In genomic region chr4:67926485-67926884, GRCh38 we compare ENCODE assay signal across 1 cellular context.
TF ChIP-seq lines count a peak whose summit lies in the region.

No MANE protein-coding gene starts in this region.

TF ChIP-seq in IMR-90, 13 proteins besides CTCF, POLR2A, EP300 and RAD21 (continued from another document):
- TF ChIP-seq MXI1 (IDR thresholded peaks at IDR 0.05; ENCODE audit: borderline replicate concordance, low read depth, low read length): no peak
- no peak for TF ChIP-seq BHLHE40 (IDR thresholded peaks at IDR 0.05; ENCODE audit: low read depth, low read length)
- TF ChIP-seq CHD1 (IDR thresholded peaks at IDR 0.05; ENCODE audit: low read depth, low read length): no peak
- no peak for TF ChIP-seq RFX5 (IDR thresholded peaks at IDR 0.05; ENCODE audit: low read depth, low read length)
- no peak for TF ChIP-seq SMC3 (IDR thresholded peaks at IDR 0.05; ENCODE audit: low read depth, low read length)
- no peak for TF ChIP-seq USF2 (IDR thresholded peaks at IDR 0.05; ENCODE audit: low read depth, low read length)
